8 cellular contexts compared by ENCODE assay signal in the genomic region with DNA sequence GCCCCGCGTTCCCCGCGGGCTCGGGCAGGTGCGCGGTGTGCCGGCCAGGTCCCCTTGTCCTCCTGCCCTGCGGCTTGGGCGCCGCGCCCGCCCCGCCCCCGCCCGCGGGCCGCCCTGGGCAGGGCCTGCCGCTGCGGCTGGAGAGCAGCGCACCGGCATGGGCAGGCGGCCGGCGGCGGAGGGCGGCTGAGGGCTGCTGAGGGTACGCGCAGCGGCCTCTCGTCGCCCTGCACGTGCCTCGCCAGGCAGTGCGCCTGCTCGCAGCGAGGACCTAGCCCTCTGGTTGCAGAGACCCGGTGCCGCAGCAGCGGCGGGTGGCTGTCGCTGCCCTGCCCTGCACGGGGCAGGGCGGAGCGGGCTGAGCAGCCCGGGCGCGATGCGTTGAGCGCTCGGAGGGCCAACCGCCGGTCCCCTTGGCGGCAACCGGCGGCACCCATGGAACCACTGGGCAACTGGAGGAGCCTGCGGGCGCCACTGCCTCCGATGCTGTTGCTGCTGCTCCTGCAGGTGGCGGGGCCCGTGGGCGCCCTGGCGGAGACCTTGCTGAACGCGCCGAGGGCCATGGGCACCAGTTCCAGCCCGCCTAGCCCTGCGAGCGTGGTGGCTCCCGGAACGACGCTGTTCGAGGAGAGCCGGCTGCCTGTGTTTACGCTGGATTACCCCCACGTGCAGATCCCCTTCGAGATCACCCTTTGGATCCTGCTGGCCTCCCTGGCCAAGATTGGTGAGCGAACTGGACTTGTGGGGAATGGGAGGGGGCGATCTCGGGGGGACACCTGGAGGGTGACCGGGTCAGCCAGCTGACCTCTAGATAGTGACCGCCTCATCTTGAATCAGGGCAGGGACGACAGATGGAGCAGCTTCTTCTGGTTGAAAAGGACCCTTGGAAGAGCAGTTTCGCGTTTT. TPM values are rescaled to one million over a fixed set of nuclear protein-coding genes. Genes with fewer than 3 reads are reported as not detected.
DNase-seq lines count a peak whose midpoint lies in the region; ATAC-seq and TF ChIP-seq lines count a peak whose summit lies in the region.

A gene with protein sequence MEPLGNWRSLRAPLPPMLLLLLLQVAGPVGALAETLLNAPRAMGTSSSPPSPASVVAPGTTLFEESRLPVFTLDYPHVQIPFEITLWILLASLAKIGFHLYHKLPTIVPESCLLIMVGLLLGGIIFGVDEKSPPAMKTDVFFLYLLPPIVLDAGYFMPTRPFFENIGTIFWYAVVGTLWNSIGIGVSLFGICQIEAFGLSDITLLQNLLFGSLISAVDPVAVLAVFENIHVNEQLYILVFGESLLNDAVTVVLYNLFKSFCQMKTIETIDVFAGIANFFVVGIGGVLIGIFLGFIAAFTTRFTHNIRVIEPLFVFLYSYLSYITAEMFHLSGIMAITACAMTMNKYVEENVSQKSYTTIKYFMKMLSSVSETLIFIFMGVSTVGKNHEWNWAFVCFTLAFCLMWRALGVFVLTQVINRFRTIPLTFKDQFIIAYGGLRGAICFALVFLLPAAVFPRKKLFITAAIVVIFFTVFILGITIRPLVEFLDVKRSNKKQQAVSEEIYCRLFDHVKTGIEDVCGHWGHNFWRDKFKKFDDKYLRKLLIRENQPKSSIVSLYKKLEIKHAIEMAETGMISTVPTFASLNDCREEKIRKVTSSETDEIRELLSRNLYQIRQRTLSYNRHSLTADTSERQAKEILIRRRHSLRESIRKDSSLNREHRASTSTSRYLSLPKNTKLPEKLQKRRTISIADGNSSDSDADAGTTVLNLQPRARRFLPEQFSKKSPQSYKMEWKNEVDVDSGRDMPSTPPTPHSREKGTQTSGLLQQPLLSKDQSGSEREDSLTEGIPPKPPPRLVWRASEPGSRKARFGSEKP (plus strand): TSS at position 140 of the 906 bp plus-strand sequence. CDS start 296 bp downstream, at position 436.

- peak; percentile 69 for ATAC-seq in Right ventricle myocardium superior (ENCODE audit: poor library complexity)
- no peak for ATAC-seq in GM19395 (IDR thresholded peaks at IDR 0.05; ENCODE audit: unreplicated experiment)
- ATAC-seq in HG03565 (IDR thresholded peaks at IDR 0.05; ENCODE audit: unreplicated experiment): no peak
- ATAC-seq in HG02623 (IDR thresholded peaks at IDR 0.05; ENCODE audit: unreplicated experiment): no peak

- peaks cover 28% of the 10 kb centered on the region for H4K20me1 ChIP-seq in BLaER1

- H3K4me3 ChIP-seq in BLaER1: peak within 1 kb of the TSS; percentile 63
- H3K4me3 ChIP-seq in HFF-Myc (replicated peaks; ENCODE audit: low read depth, low read length): peak within 1 kb of the TSS; percentile 26
- H3K4me3 ChIP-seq in parathyroid adenoma (ENCODE audit: low read depth, low read length): peak within 1 kb of the TSS; percentile 61

- H2AFZ ChIP-seq in parathyroid adenoma: peak within 1 kb of the TSS; percentile 87

- no peak for TF ChIP-seq CTCF in HFF-Myc (IDR thresholded peaks at IDR 0.05; ENCODE audit: low read depth, low read length, missing control alignments)
- no peak for TF ChIP-seq CTCF in parathyroid adenoma (IDR thresholded peaks at IDR 0.05)

- H3K9ac ChIP-seq in BLaER1 (no peak within 1 kb of the TSS), parathyroid adenoma (no peak within 1 kb of the TSS)

- DNase-seq in HFF-Myc (ENCODE audit: extremely low read depth, low read depth) (no peak), Right ventricle myocardium superior (no peak)
- DNase-seq in activated CD8-positive, alpha-beta memory T cell treated with anti-CD3 and anti-CD28 coated beads for 48 hours (ENCODE audit: low read depth in 2 of 3, low spot score in 2 of 3): peak in 2 of 3 experiments; percentile 4 to 5

- peaks cover 47% of the 10 kb centered on the region for H3K27me3 ChIP-seq in BLaER1
- no peaks in the 10 kb centered on the region for H3K27me3 ChIP-seq in parathyroid adenoma (ENCODE audit: control insufficient read depth, insufficient read depth, low read length)

- H3K9me3 ChIP-seq in BLaER1 (peaks cover 11% of the 10 kb centered on the region; the same call in 1 of the 2 replicates), parathyroid adenoma (ENCODE audit: control insufficient read depth, low read length) (no peaks in the 10 kb centered on the region)

- H3K79me2 ChIP-seq in parathyroid adenoma: no peaks in the 10 kb centered on the region

- no peaks in the 10 kb centered on the region for H3K36me3 ChIP-seq in BLaER1
- H3K36me3 ChIP-seq in parathyroid adenoma (ENCODE audit: control insufficient read depth, insufficient read depth, low read length): no peaks in the 10 kb centered on the region

- peaks cover 16% of the 10 kb centered on the region for H3K4me1 ChIP-seq in BLaER1
- peaks cover 7% of the 10 kb centered on the region for H3K4me1 ChIP-seq in parathyroid adenoma

- intact Hi-C loops in Right ventricle myocardium superior (cut with DNase I): no loop called here

- H3K4me2 ChIP-seq in BLaER1 (peak within 1 kb of the TSS; percentile 88), parathyroid adenoma (ENCODE audit: low read length) (peak within 1 kb of the TSS; percentile 85)

- no peak within 1 kb of the TSS for H3K27ac ChIP-seq in BLaER1
- H3K27ac ChIP-seq in parathyroid adenoma: peak within 1 kb of the TSS; percentile 50

RNA-seq across cellular contexts. Expression of the gene that starts here (rescaled TPM):
- total RNA-seq in Right ventricle myocardium superior: not detected

Comparison
In these comparisons a context has a peak if more than half of its experiments do, and no peak if none do; other contexts are left out.
1. Peak in ATAC-seq in Right ventricle myocardium superior; RNA of the gene not detected or under 1 TPM.
2. DNase-seq: peak in activated CD8-positive, alpha-beta memory T cell treated with anti-CD3 and anti-CD28 coated beads for 48 hours (2 of 3); none in HFF-Myc (single experiment) and Right ventricle myocardium superior (single experiment).
3. Peak in every context shown above with its lines, with median percentiles within 50 percentile points of each other: H3K4me3 ChIP-seq.